In the genomic region with DNA sequence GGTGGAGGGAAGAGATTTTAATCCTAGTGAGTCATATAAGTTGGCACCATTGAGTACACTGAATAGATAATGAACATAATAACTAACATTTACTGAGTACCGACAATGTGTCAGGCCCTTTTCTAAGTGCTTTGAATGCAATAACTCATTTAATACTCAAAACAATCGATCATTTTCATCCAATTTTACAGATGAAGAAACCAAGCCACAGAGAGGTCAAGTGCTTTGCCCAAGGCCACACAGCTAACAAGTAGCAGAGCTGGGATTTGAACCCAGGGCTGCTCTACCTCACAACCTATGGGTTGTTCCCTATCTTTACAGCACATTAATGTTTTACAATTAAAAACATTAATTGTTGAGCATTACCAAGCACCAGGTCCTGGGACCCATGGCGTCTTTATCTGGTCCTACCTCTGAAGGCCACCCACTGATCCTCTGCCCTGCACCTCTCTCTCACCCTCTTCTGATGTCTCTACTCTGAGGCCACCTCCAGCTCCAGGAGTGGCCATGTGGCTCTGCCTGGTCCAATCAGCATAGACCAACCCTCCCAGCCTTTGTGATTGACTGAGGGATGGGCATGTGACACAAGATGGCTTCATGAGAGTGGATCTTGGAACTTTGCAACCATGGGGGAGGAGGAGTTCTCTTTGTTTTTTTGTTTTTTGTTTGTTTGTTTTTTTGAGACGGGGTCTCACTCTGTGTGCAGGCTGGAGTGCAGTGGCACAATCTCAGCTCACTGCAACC, we compare ENCODE assay signal across 1 cellular context.
TF ChIP-seq lines count a peak whose summit lies in the region.

No MANE protein-coding gene starts in this region.

TF ChIP-seq in GM12878, 131 proteins besides CTCF, POLR2A, EP300 and RAD21 (continued from another document):
- TF ChIP-seq, protein P1, sequence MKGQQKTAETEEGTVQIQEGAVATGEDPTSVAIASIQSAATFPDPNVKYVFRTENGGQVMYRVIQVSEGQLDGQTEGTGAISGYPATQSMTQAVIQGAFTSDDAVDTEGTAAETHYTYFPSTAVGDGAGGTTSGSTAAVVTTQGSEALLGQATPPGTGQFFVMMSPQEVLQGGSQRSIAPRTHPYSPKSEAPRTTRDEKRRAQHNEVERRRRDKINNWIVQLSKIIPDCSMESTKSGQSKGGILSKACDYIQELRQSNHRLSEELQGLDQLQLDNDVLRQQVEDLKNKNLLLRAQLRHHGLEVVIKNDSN (IDR thresholded peaks at IDR 0.05; ENCODE audit: borderline replicate concordance, extremely low read length, insufficient read depth, low read depth, low read length) = peak; percentile 30
